ENCODE assay signal across 8 cellular contexts in the genomic region with DNA sequence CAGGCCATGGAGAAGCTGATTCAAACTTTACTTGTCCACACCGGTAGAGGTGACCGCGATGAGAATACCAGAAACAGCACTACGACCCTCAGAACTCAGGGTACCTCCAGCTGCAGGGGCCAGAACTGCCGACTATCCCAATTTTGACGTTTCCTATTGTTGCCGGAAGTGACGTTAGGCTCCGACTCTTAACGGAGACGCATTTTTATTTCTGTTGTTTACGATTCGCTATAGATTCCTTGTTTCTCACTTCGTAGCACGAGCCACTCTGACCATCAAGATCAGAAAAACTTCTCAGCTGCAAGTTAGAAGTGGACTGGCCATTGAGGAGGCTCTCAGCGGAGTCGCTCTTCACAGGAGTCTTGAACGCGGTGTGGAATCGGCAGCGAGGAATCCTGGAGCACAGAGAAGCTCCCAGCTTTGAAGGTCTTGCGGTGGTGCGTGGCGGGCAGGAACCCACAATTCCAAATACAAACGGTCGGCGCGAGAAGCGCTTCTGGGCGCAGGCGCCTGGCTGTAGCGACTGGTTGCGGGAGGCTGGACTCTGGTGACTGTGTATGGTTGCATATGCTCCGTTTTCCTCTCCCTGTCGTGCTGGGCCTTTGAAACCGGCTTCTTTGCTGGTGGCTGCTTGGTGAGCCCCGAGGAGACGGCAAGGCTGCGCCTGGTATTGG. TPM values are rescaled to one million over a fixed set of nuclear protein-coding genes. Genes with fewer than 3 reads are reported as not detected.
DNase-seq lines count a peak whose midpoint lies in the region; ATAC-seq, FAIRE-seq and TF ChIP-seq lines count a peak whose summit lies in the region.

A gene with protein sequence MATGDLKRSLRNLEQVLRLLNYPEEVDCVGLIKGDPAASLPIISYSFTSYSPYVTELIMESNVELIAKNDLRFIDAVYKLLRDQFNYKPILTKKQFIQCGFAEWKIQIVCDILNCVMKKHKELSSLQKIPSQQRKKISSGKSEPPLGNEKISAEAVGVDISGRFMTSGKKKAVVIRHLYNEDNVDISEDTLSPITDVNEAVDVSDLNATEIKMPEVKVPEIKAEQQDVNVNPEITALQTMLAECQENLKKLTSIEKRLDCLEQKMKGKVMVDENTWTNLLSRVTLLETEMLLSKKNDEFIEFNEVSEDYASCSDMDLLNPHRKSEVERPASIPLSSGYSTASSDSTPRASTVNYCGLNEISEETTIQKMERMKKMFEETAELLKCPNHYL (plus strand): TSS at position 405 of the 674 bp plus-strand sequence. CDS start 15,211 bp downstream, outside the sequence.
A gene with protein sequence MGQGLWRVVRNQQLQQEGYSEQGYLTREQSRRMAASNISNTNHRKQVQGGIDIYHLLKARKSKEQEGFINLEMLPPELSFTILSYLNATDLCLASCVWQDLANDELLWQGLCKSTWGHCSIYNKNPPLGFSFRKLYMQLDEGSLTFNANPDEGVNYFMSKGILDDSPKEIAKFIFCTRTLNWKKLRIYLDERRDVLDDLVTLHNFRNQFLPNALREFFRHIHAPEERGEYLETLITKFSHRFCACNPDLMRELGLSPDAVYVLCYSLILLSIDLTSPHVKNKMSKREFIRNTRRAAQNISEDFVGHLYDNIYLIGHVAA (minus strand): TSS at position 161 of the 674 bp plus-strand sequence. CDS start 20,575 bp downstream, outside the sequence.

- FAIRE-seq in H1 (lab: Jason Lieb, UNC) = peak; percentile 13

- peaks cover 52% of the 10 kb centered on the region for H3K4me1 ChIP-seq in CD4-positive, alpha-beta memory T cell (ENCODE audit: insufficient read depth, low read length)
- peaks cover 0 to 3% (median 0%) of the 10 kb centered on the region in 4 experiments; a peak in 1 of 7 replicates for H3K4me1 ChIP-seq in H1 (replicated peaks in 1 of 4; ENCODE audit: control insufficient read depth in 3 of 4, insufficient read depth in 4 of 4, low read length in 3 of 4)
- H3K4me1 ChIP-seq in mesendoderm (ENCODE audit: control insufficient read depth, low read depth, low read length) = no peaks in the 10 kb centered on the region

- H3K9me3 Mint-ChIP-seq in CD4-positive, alpha-beta memory T cell = peaks cover 0 to 1% (median 0%) of the 10 kb centered on the region in 8 donors

- H4K5ac ChIP-seq in H1 (ENCODE audit: insufficient read length, low read depth, low read length) = peak within 1 kb of the TSS; percentile 99
- H4K5ac ChIP-seq in mesendoderm (ENCODE audit: low read length) = peak within 1 kb of the TSS; percentile 53

- H3K36me3 Mint-ChIP-seq in CD4-positive, alpha-beta memory T cell = peaks cover 25 to 35% of the 10 kb centered on the region in 2 donors

- peak; percentile 59 to 94 for TF ChIP-seq POLR2A in H1 (IDR thresholded peaks at IDR 0.05; ENCODE audit: control extremely low read depth in 1 of 2, low read depth in 2 of 2, low read length in 2 of 2)

- peak within 1 kb of the TSS; percentile 99 for H2BK12ac ChIP-seq in H1 (ENCODE audit: low read depth, low read length)

- no peak for TF ChIP-seq CTCF in H1 (IDR thresholded peaks at IDR 0.05; ENCODE audit: control extremely low read depth in 1 of 3, insufficient read depth in 1 of 3, low read depth in 1 of 3, low read length in 3 of 3)

- H3K79me2 ChIP-seq in H1 (ENCODE audit: control insufficient read depth in 1 of 2, insufficient read depth in 2 of 2, low read length in 2 of 2) (peaks cover 0 to 45% of the 10 kb centered on the region in 2 experiments; a peak in 2 of 4 replicates), mesendoderm (ENCODE audit: control insufficient read depth, insufficient read depth, low read length) (peaks cover 4% of the 10 kb centered on the region)

- 1% methylated on average over 37 of the region's 39 CpGs; no CpG with 5 or more reads in 1 of the 2 experiments for WGBS in H1 (ENCODE audit: extremely low coverage in 1 of 2, insufficient coverage in 1 of 2, insufficient read length in 1 of 2, insufficient replicate concordance in 2 of 2, low coverage in 1 of 2, low lambda C conversion rate in 2 of 2, missing lambda C conversion rate in 1 of 2), 2 experiments
- no CpG with 5 or more reads among the region's 39 CpGs for WGBS in mesendoderm (ENCODE audit: extremely low coverage, insufficient coverage, low lambda C conversion rate)

- 0 out of 2 replicates have a peak, but pooled peaks cover 2% of the 10 kb centered on the region for H3K79me1 ChIP-seq in H1 (ENCODE audit: low read depth, low read length)
- peaks cover 1% of the 10 kb centered on the region for H3K79me1 ChIP-seq in mesendoderm (ENCODE audit: low read length)

- peak; percentile 79 to 83 (median 82) for DNase-seq in CD4-positive, alpha-beta memory T cell
- peak; percentile 70 for DNase-seq in NOMO-1 (lab: John Stamatoyannopoulos, UW; ENCODE audit: unreplicated experiment in 2 of 2)
- DNase-seq in activated CD8-positive, alpha-beta memory T cell treated with anti-CD3 and anti-CD28 coated beads for 4 hours (ENCODE audit: low read depth in 2 of 2) = peak; percentile 39 to 42
- peak in 1 of 2 experiments; percentile 80 for DNase-seq in H1 (ENCODE audit: low read depth in 1 of 2, low spot score in 2 of 2)
- peak; percentile 88 for DNase-seq in mesendoderm
- peak; percentile 48 for DNase-seq in stimulated activated CD8-positive, alpha-beta memory T cell treated with anti-CD3 and anti-CD28 coated beads, Interleukin-12 subunit alpha, Interleukin-12 subunit beta, amount 100 ng/mL, for 4 hours (ENCODE audit: low read depth)

- no peaks in the 10 kb centered on the region for H3K27me3 Mint-ChIP-seq in CD4-positive, alpha-beta memory T cell

- no peaks in the 10 kb centered on the region for H3K27me3 ChIP-seq in CD4-positive, alpha-beta memory T cell (ENCODE audit: insufficient read depth, low read length)
- H3K27me3 ChIP-seq in H1 (replicated peaks in 1 of 4; ENCODE audit: control insufficient read depth in 3 of 4, extremely low read depth in 1 of 4, insufficient read depth in 3 of 4, low read length in 3 of 4) (no peaks in the 10 kb centered on the region), mesendoderm (ENCODE audit: insufficient read depth, low read length, poor library complexity) (no peaks in the 10 kb centered on the region)

- no peaks in the 10 kb centered on the region for H4K20me1 ChIP-seq in H1 (replicated peaks in 1 of 2; ENCODE audit: control insufficient read depth in 1 of 2, insufficient read depth in 2 of 2, low read length in 2 of 2)

- peaks cover 2% of the 10 kb centered on the region for H3K23me2 ChIP-seq in H1 (ENCODE audit: low read depth, low read length)

- TF ChIP-seq RAD21 in H1 (IDR thresholded peaks at IDR 0.05 in 1 of 2, conservative IDR thresholded peaks at IDR 0.05 in 1 of 2; ENCODE audit: low read depth in 2 of 2, low read length in 2 of 2) = no peak

- peak in 1 of 2 experiments; percentile 95; a peak in 1 of 3 replicates for TF ChIP-seq EP300 in H1 (IDR thresholded peaks at IDR 0.05; ENCODE audit: borderline replicate concordance in 1 of 2, low read depth in 2 of 2, low read length in 2 of 2)

- intact Hi-C loops in CD4-positive, alpha-beta memory T cell (cut with micrococcal nuclease) = loop anchor here (1.0 to 5.0 kb wide), 5 partner anchors 9 to 1912 kb away; partner anchors contain the start of genes HMGB2, SAP30 and SPATA4

- H2BK5ac ChIP-seq in H1 (ENCODE audit: low read depth, low read length) (peak within 1 kb of the TSS; percentile 99), mesendoderm (ENCODE audit: low read length) (peak within 1 kb of the TSS; percentile 93)

- ATAC-seq in GM19397 (IDR thresholded peaks at IDR 0.05; ENCODE audit: unreplicated experiment) (peak; percentile 66), HG03571 (IDR thresholded peaks at IDR 0.05; ENCODE audit: unreplicated experiment) (peak; percentile 62)

- H3K18ac ChIP-seq in H1 (ENCODE audit: extremely low read depth, low read length) (peak within 1 kb of the TSS; percentile 99), mesendoderm (ENCODE audit: low read length) (no peak within 1 kb of the TSS)

- no peaks in the 10 kb centered on the region for H3K36me3 ChIP-seq in CD4-positive, alpha-beta memory T cell (ENCODE audit: insufficient read depth, low read length)
- H3K36me3 ChIP-seq in H1 (ENCODE audit: control insufficient read depth in 2 of 4, insufficient read depth in 4 of 4, low read length in 3 of 4) (no peaks in the 10 kb centered on the region), mesendoderm (ENCODE audit: control insufficient read depth, insufficient read depth, low read length) (no peaks in the 10 kb centered on the region)

- peaks cover 47 to 77% (median 60%) of the 10 kb centered on the region in 4 donors for H3K4me1 Mint-ChIP-seq in CD4-positive, alpha-beta memory T cell

- H3K4ac ChIP-seq in H1 (replicated peaks; ENCODE audit: insufficient read length, low read depth, low read length) (peak within 1 kb of the TSS; percentile 86), mesendoderm (ENCODE audit: low read depth, low read length) (peak within 1 kb of the TSS; percentile 16)

- peak within 1 kb of the TSS; percentile 99; the same call in 1 of the 2 replicates for H4K8ac ChIP-seq in H1 (ENCODE audit: extremely low read depth, insufficient read depth, low read length)
- H4K8ac ChIP-seq in mesendoderm (ENCODE audit: low read depth, low read length) = no peak within 1 kb of the TSS

- H3K9ac ChIP-seq in H1 (replicated peaks in 1 of 4; ENCODE audit: extremely low read depth in 1 of 4, low read depth in 3 of 4, low read length in 3 of 4) (peak within 1 kb of the TSS; percentile 94 to 100 (median 98)), mesendoderm (ENCODE audit: low read length) (peak within 1 kb of the TSS; percentile 91)

- peak within 1 kb of the TSS; percentile 97 for H3K27ac ChIP-seq in CD4-positive, alpha-beta memory T cell (ENCODE audit: low read depth, low read length)
- peak within 1 kb of the TSS; percentile 100 for H3K27ac ChIP-seq in H1 (ENCODE audit: low read depth, low read length)
- peak within 1 kb of the TSS; percentile 85 for H3K27ac ChIP-seq in mesendoderm (ENCODE audit: low read depth, low read length)

- POLR2A ChIA-PET in CD4-positive, alpha-beta memory T cell (lab: Charles Lee; ENCODE audit: partially characterized antibody) = interaction anchor here (0.7 to 2.3 kb wide), 8 partner anchors 9 to 953 kb away, joined by 3 to 10 read pairs (median 4); partner anchors contain the start of genes HMGB2 and SAP30
- POLR2A ChIA-PET in H1 (lab: Charles Lee; ENCODE audit: partially characterized antibody) = interaction anchor here (0.6 to 1.8 kb wide), 3 partner anchors 17 to 96 kb away, joined by 3 read pairs; no protein-coding TSS in a partner anchor

- peak within 1 kb of the TSS; percentile 97 for H2BK120ac ChIP-seq in H1 (replicated peaks; ENCODE audit: low read depth, low read length)
- H2BK120ac ChIP-seq in mesendoderm (ENCODE audit: low read depth, low read length) = no peak within 1 kb of the TSS

- H2AK5ac ChIP-seq in H1 (ENCODE audit: low read depth, low read length) (no peak within 1 kb of the TSS), mesendoderm (ENCODE audit: low read length) (no peak within 1 kb of the TSS)

- no peak within 1 kb of the TSS for H3K23ac ChIP-seq in H1 (ENCODE audit: insufficient read length)
- H3K23ac ChIP-seq in mesendoderm (ENCODE audit: low read length) = peak within 1 kb of the TSS; percentile 75

- H3K4me3 Mint-ChIP-seq in CD4-positive, alpha-beta memory T cell = peak within 1 kb of the TSS; percentile 96 to 100 (median 99)

- H3K14ac ChIP-seq in H1 (ENCODE audit: insufficient read length) = no peak within 1 kb of the TSS

- H3K9me3 ChIP-seq in CD4-positive, alpha-beta memory T cell (ENCODE audit: control insufficient read depth in 1 of 2, low read length in 2 of 2) = no peaks in the 10 kb centered on the region
- H3K9me3 ChIP-seq in H1 (ENCODE audit: insufficient read depth in 2 of 2, low read depth in 1 of 2, low read length in 1 of 2) = no peaks in the 10 kb centered on the region

- CTCF ChIA-PET in CD4-positive, alpha-beta memory T cell (lab: Charles Lee; ENCODE audit: partially characterized antibody) = no interaction called here
- CTCF ChIA-PET in H1 (lab: Charles Lee; ENCODE audit: partially characterized antibody) = interaction anchor here (0.6 to 1.5 kb wide), 2 partner anchors 19 to 64 kb away, joined by 3 to 4 read pairs; no protein-coding TSS in a partner anchor

- H4K91ac ChIP-seq in H1 (replicated peaks; ENCODE audit: insufficient read length, low read length) = peak within 1 kb of the TSS; percentile 98

- H3K27ac Mint-ChIP-seq in CD4-positive, alpha-beta memory T cell = peak within 1 kb of the TSS; percentile 98 to 100 (median 100)

- no peak within 1 kb of the TSS for H2BK20ac ChIP-seq in H1 (ENCODE audit: low read length)

- peak within 1 kb of the TSS; percentile 73 to 76 for H3K4me2 ChIP-seq in H1 (ENCODE audit: insufficient read depth in 1 of 2, low read depth in 2 of 2, low read length in 2 of 2)
- H3K4me2 ChIP-seq in mesendoderm (ENCODE audit: low read length) = peak within 1 kb of the TSS; percentile 56

- H3K4me3 ChIP-seq in CD4-positive, alpha-beta memory T cell (ENCODE audit: low read length in 2 of 2) = peak within 1 kb of the TSS; percentile 71 to 92
- H3K4me3 ChIP-seq in H1 (ENCODE audit: extremely low read depth in 1 of 4, insufficient read depth in 2 of 4, low read depth in 3 of 4, low read length in 4 of 4) (peak within 1 kb of the TSS; percentile 73 to 96 (median 92)), mesendoderm (ENCODE audit: low read length) (peak within 1 kb of the TSS; percentile 87)

- H3K56ac ChIP-seq in H1 (replicated peaks; ENCODE audit: insufficient read length, low read depth, low read length) (peak within 1 kb of the TSS; percentile 77), mesendoderm (ENCODE audit: low read length) (peak within 1 kb of the TSS; percentile 95)

- H2BK15ac ChIP-seq in H1 (ENCODE audit: low read length) (peak within 1 kb of the TSS; percentile 47; the same call in 1 of the 2 replicates), mesendoderm (replicated peaks; ENCODE audit: low read depth) (no peak within 1 kb of the TSS)

- H2AFZ ChIP-seq in H1 (ENCODE audit: low read length) = peak within 1 kb of the TSS; percentile 100

RNA-seq across cellular contexts. Expression of the first gene that starts in this region (rescaled TPM):
- total RNA-seq in CD4-positive, alpha-beta memory T cell = 10 to 100 TPM; 23.7 to 25.7 TPM
- 1 to 10 TPM; 7.7 to 9.3 TPM for polyA plus RNA-seq in CD4-positive, alpha-beta memory T cell
- 15.6 and 17.1 TPM in 2 replicates for total RNA-seq in H1 (2021; fragmentation: NEBNext Ultra II Directional; extraction: Animal tissue kit (Norgen Biotek cat#: 25700))
- 3.4 and 3.9 TPM in 2 replicates for polyA plus RNA-seq in H1 (2011; rRNA removed)
- polyA plus RNA-seq in H1 (2011; cell fraction: cytosol; rRNA removed) = 6.9 TPM
- 5.9 TPM for polyA plus RNA-seq in H1 (2011; cell fraction: nucleus; rRNA removed)
- 5.8 to 11.6 TPM (median 6.8 TPM) in 4 replicates for polyA plus RNA-seq in H1 (2012, experiment 1 of 2)
- 0.84 TPM for polyA plus RNA-seq in H1 (2012, experiment 2 of 2)
- polyA plus RNA-seq in H1 (2013, experiment 1 of 2) = 8.7 TPM
- 7.4 TPM for polyA plus RNA-seq in H1 (2013, experiment 2 of 2)
- 8.3 and 9.5 TPM in 2 replicates for polyA minus RNA-seq in H1 (2011; rRNA and poly(A)+ RNA removed)
- polyA minus RNA-seq in H1 (2011; cell fraction: cytosol; rRNA and poly(A)+ RNA removed) = 11.1 TPM
- polyA minus RNA-seq in H1 (2011; cell fraction: nucleus; rRNA and poly(A)+ RNA removed) = 22.3 TPM
- 7.4 TPM for polyA plus RNA-seq in mesendoderm (2013, experiment 1 of 2)
- 6.9 TPM for polyA plus RNA-seq in mesendoderm (2013, experiment 2 of 2)

RNA-seq across cellular contexts. Expression of the second gene that starts in this region (rescaled TPM):
- total RNA-seq in CD4-positive, alpha-beta memory T cell = 10 to 100 TPM; 30.9 to 32.2 TPM
- 10 to 100 TPM; 10.8 to 22.3 TPM for polyA plus RNA-seq in CD4-positive, alpha-beta memory T cell
- total RNA-seq in H1 (2021; fragmentation: NEBNext Ultra II Directional; extraction: Animal tissue kit (Norgen Biotek cat#: 25700)) = 7.4 and 7.5 TPM in 2 replicates
- polyA plus RNA-seq in H1 (2011; rRNA removed) = 4.6 and 5.1 TPM in 2 replicates
- 7.0 TPM for polyA plus RNA-seq in H1 (2011; cell fraction: cytosol; rRNA removed)
- 2.3 TPM for polyA plus RNA-seq in H1 (2011; cell fraction: nucleus; rRNA removed)
- 3.7 to 8.5 TPM (median 4.6 TPM) in 4 replicates for polyA plus RNA-seq in H1 (2012, experiment 1 of 2)
- polyA plus RNA-seq in H1 (2012, experiment 2 of 2) = 0.58 TPM
- 3.8 TPM for polyA plus RNA-seq in H1 (2013, experiment 1 of 2)
- 3.8 TPM for polyA plus RNA-seq in H1 (2013, experiment 2 of 2)
- polyA minus RNA-seq in H1 (2011; rRNA and poly(A)+ RNA removed) = 8.2 and 8.6 TPM in 2 replicates
- polyA minus RNA-seq in H1 (2011; cell fraction: cytosol; rRNA and poly(A)+ RNA removed) = 5.7 TPM
- polyA minus RNA-seq in H1 (2011; cell fraction: nucleus; rRNA and poly(A)+ RNA removed) = 14.8 TPM
- polyA plus RNA-seq in mesendoderm (2013, experiment 1 of 2) = 5.8 TPM
- polyA plus RNA-seq in mesendoderm (2013, experiment 2 of 2) = 6.3 TPM
